8 cellular contexts compared by ENCODE assay signal in the genomic region with DNA sequence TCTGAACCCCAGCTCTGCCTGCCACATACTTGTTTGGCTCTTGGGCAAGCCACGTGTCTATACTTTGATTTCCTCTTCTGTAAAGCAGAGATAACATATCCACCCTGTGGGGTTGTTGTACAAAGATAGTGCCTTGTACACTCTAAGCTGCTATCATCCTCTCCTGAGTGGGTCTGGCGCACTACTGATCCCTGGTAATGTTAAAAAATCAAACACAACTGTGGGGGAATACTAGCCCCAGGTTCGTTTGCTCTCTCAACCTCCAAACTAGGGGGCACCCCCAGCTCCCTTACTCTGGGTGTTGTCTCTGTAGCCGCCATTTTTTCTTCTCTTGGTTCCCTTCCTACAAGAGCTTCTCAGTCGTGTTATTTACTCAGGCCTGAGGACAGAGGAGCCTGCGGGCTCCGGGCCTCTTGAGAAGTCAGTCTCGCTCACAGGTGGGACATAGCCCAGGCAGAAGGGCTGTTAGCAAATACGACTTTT. TPM values are rescaled to one million over a fixed set of nuclear protein-coding genes. Genes with fewer than 3 reads are reported as not detected.
DNase-seq lines count a peak whose midpoint lies in the region; ATAC-seq, FAIRE-seq and TF ChIP-seq lines count a peak whose summit lies in the region.

No MANE protein-coding gene starts in this region.

- peaks cover 0 to 13% (median 9%) of the 10 kb centered on the region in 4 donors for H3K4me1 ChIP-seq in transverse colon

- peak overlapping the region; percentile 76 to 93 (median 90) for H3K27ac Mint-ChIP-seq in immature natural killer cell

- no peak for ATAC-seq in HG02571 (IDR thresholded peaks at IDR 0.05; ENCODE audit: unreplicated experiment)

- H3K4me1 Mint-ChIP-seq in immature natural killer cell, result peaks cover 33 to 49% of the 10 kb centered on the region in 2 donors

- TF ChIP-seq POLR2A in transverse colon (IDR thresholded peaks at IDR 0.05), result no peak

- peaks cover 0 to 6% (median 5%) of the 10 kb centered on the region in 3 donors for H3K27me3 Mint-ChIP-seq in immature natural killer cell (ENCODE audit: low read depth in 3 of 3)

- no peak for FAIRE-seq in frontal cortex (lab: Jason Lieb, UNC)

- no peaks in the 10 kb centered on the region for H3K27me3 ChIP-seq in transverse colon

- H3K9me3 Mint-ChIP-seq in immature natural killer cell, result no peaks in the 10 kb centered on the region

- intact Hi-C loops in transverse colon (cut with DNase I; ENCODE audit: low total_unique reads), result no loop called here

- no peaks in the 10 kb centered on the region for H3K9me3 ChIP-seq in transverse colon

- DNase-seq in activated effector memory CD4-positive, alpha-beta T cell treated with anti-CD3 and anti-CD28 coated beads, Interleukin-2, amount 50 U/mL, for 16 hours, result peak; percentile 71
- no peak for DNase-seq in activated effector memory CD4-positive, alpha-beta T cell treated with Interleukin-2 at 50 U/mL for 16 hours
- DNase-seq in activated CD8-positive, alpha-beta memory T cell treated with anti-CD3 and anti-CD28 coated beads, Interleukin-2, amount 50 U/mL, for 48 hours, result peak; percentile 66
- DNase-seq in immature natural killer cell (no peak), transverse colon (no peak), NCI-H146 treated with DMSO at 0.1 percent for 48 hours (lab: John Stamatoyannopoulos, UW; ENCODE audit: unreplicated experiment) (no peak), frontal cortex (ENCODE audit: low spot score in 2 of 2) (no peak)

- WGBS in transverse colon (ENCODE audit: low coverage in 1 of 2), 2 donors, result 42% methylated on average over 9 of the region's 9 CpGs; no CpG with 5 or more reads in 1 of the 2 donors

- peak overlapping the region; percentile 93 to 99 (median 95) for H3K27ac ChIP-seq in transverse colon

- TF ChIP-seq CTCF in transverse colon (IDR thresholded peaks at IDR 0.05), result no peak

- H3K36me3 ChIP-seq in transverse colon, result peaks cover 0 to 20% (median 0%) of the 10 kb centered on the region in 4 donors

- in situ Hi-C loops in transverse colon (cut with MboI; ENCODE audit: low pct_ligation_motif_present in 1 of 4, low pct_unique_long_range_greater_than_20kb in 1 of 4, low sequenced_read_pairs in 3 of 4), result no loop called here

- no peak for TF ChIP-seq EP300 in transverse colon (IDR thresholded peaks at IDR 0.05; ENCODE audit: low read depth)

- H3K4me3 Mint-ChIP-seq in immature natural killer cell, result peak overlapping the region; percentile 87 to 94 (median 90)

- H3K4me3 ChIP-seq in transverse colon, result peak overlapping the region in 3 of 4 donors; percentile 49 to 88 (median 78)

- peaks cover 0 to 21% (median 8%) of the 10 kb centered on the region in 3 donors for H3K36me3 Mint-ChIP-seq in immature natural killer cell

RNA-seq across cellular contexts. Expression of gene POLM, which starts 1.0 kb away (rescaled TPM):
- polyA plus RNA-seq in immature natural killer cell, result 10 to 100 TPM in 1 of 3 donors, 1 to 10 TPM in 2; 5.1 to 23.3 (median 7.2) TPM
- 100 to 1,000 TPM in 2 of 4 donors, 10 to 100 TPM in 2; 54.3 to 340 (median 81.1) TPM for total RNA-seq in transverse colon
- total RNA-seq in frontal cortex, result 3.7 TPM

RNA-seq across cellular contexts. Expression of gene PGAM2, which starts 15.9 kb away (rescaled TPM):
- polyA plus RNA-seq in immature natural killer cell, result not detected
- 1 to 10 TPM in 1 of 4 donors, not detected in 3; 9.7 TPM for total RNA-seq in transverse colon
- 4.5 TPM for total RNA-seq in frontal cortex

RNA-seq across cellular contexts. Expression of gene AEBP1, which starts 22.8 kb away (rescaled TPM):
- 1 to 10 TPM in 2 of 3 donors, not detected in 1; 1.5 TPM for polyA plus RNA-seq in immature natural killer cell
- total RNA-seq in transverse colon, result 100 to 1,000 TPM in 1 of 4 donors, 10 to 100 TPM in 3; 33.9 to 151 (median 89.0) TPM
- total RNA-seq in frontal cortex, result 4.1 TPM

RNA-seq across cellular contexts. Expression of gene DBNL, which starts 36.8 kb away (rescaled TPM):
- polyA plus RNA-seq in immature natural killer cell, result 100 to 1,000 TPM; 237 to 306 (median 285) TPM
- total RNA-seq in transverse colon, result 100 to 1,000 TPM in 3 of 4 donors, 10 to 100 TPM in 1; 97.5 to 184 (median 137) TPM
- 48.1 TPM for total RNA-seq in frontal cortex

RNA-seq across cellular contexts. Expression of gene POLD2, which starts 42.0 kb away (rescaled TPM):
- 10 to 100 TPM; 39.8 to 65.7 (median 48.4) TPM for polyA plus RNA-seq in immature natural killer cell
- total RNA-seq in transverse colon (10 to 100 TPM; 20.1 to 32.7 (median 22.7) TPM), frontal cortex (46.1 TPM)

Comparison
In these comparisons a context has a peak if more than half of its experiments do, and no peak if none do; other contexts are left out.
1. DNase-seq: peak in activated effector memory CD4-positive, alpha-beta T cell treated with anti-CD3 and anti-CD28 coated beads, Interleukin-2, amount 50 U/mL, for 16 hours (single experiment) and activated CD8-positive, alpha-beta memory T cell treated with anti-CD3 and anti-CD28 coated beads, Interleukin-2, amount 50 U/mL, for 48 hours (single experiment); none in activated effector memory CD4-positive, alpha-beta T cell treated with Interleukin-2 at 50 U/mL for 16 hours (single experiment), immature natural killer cell (0 of 3), transverse colon (single experiment), NCI-H146 treated with DMSO at 0.1 percent for 48 hours (single experiment) and frontal cortex (0 of 2).
2. RNA of gene POLM, which starts 1.0 kb away (total RNA-seq): 54.3 to 340 TPM in transverse colon; 3.7 TPM in frontal cortex (single experiment); every median in the first group is over 10 times any median in the second.